ENCODE assay signal across 1 cellular context in the genomic region with DNA sequence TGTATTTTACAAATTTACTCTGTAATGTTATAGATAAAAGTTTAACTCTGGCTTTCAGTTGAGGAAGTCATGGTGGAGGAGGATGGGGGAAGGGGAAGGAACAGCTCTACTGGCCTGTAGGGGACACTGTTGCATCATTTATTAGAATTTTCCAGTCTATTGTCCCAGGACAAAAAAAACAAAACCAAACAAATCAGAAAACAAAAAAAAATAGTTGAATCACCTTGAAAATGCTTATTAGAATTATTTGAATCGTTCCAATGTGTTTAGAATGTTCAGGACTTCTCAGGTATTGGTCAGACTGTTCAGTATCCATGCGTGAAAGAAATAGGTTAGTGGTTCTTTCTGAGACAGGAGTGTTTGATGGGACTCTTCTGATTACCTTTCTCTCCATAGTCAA.
TF ChIP-seq lines count a peak whose summit lies in the region.

No MANE protein-coding gene starts in this region.

TF ChIP-seq in HepG2, 621 proteins besides CTCF, POLR2A, EP300 and RAD21 (continued from another document):
- TF ChIP-seq, protein P1, sequence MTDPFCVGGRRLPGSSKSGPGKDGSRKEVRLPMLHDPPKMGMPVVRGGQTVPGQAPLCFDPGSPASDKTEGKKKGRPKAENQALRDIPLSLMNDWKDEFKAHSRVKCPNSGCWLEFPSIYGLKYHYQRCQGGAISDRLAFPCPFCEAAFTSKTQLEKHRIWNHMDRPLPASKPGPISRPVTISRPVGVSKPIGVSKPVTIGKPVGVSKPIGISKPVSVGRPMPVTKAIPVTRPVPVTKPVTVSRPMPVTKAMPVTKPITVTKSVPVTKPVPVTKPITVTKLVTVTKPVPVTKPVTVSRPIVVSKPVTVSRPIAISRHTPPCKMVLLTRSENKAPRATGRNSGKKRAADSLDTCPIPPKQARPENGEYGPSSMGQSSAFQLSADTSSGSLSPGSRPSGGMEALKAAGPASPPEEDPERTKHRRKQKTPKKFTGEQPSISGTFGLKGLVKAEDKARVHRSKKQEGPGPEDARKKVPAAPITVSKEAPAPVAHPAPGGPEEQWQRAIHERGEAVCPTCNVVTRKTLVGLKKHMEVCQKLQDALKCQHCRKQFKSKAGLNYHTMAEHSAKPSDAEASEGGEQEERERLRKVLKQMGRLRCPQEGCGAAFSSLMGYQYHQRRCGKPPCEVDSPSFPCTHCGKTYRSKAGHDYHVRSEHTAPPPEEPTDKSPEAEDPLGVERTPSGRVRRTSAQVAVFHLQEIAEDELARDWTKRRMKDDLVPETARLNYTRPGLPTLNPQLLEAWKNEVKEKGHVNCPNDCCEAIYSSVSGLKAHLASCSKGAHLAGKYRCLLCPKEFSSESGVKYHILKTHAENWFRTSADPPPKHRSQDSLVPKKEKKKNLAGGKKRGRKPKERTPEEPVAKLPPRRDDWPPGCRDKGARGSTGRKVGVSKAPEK (CRISPR knock-in tag; IDR thresholded peaks at IDR 0.05; ENCODE audit: borderline replicate concordance): no peak
- TF ChIP-seq NFIC (IDR thresholded peaks at IDR 0.05; ENCODE audit: low read length) (no peak), MED13 (CRISPR knock-in tag; IDR thresholded peaks at IDR 0.05) (no peak), LCORL (IDR thresholded peaks at IDR 0.05) (no peak), LCORL (CRISPR knock-in tag; IDR thresholded peaks at IDR 0.05) (0 out of 2 replicates have a peak, but pooled peaks have one; percentile 29), NR2F1 (CRISPR knock-in tag; IDR thresholded peaks at IDR 0.05) (0 out of 4 replicates have a peak, but pooled peaks of 1 of the 2 experiments have one; percentile 19), ZNF441 (CRISPR knock-in tag; IDR thresholded peaks at IDR 0.05; ENCODE audit: borderline replicate concordance) (no peak), ZNF260 (CRISPR knock-in tag; IDR thresholded peaks at IDR 0.05; ENCODE audit: borderline replicate concordance, low read depth) (no peak), HNRNPK (IDR thresholded peaks at IDR 0.05; ENCODE audit: low read depth, low read length, poor library complexity, severe bottlenecking) (peak; percentile 16), POGZ (CRISPR knock-in tag; IDR thresholded peaks at IDR 0.05) (peak; percentile 72), ZMYM4 (CRISPR knock-in tag; IDR thresholded peaks at IDR 0.05) (peak; percentile 47; the same call in 1 of the 2 replicates), CEBPG (CRISPR knock-in tag; IDR thresholded peaks at IDR 0.05) (peak; percentile 10; the same call in 1 of the 2 replicates), MED1 (CRISPR knock-in tag; IDR thresholded peaks at IDR 0.05) (peak; percentile 38; the same call in 1 of the 2 replicates), ZSCAN29 (CRISPR knock-in tag; conservative IDR thresholded peaks at IDR 0.05) (no peak), BCL6 (CRISPR knock-in tag; IDR thresholded peaks at IDR 0.05) (peak; percentile 27; the same call in 1 of the 2 replicates), PRPF4 (IDR thresholded peaks at IDR 0.05; ENCODE audit: low read depth, low read length, poor library complexity, severe bottlenecking) (peak; percentile 26), SOX13 (IDR thresholded peaks at IDR 0.05) (no peak), SOX13 (CRISPR knock-in tag; conservative IDR thresholded peaks at IDR 0.05 in 1 of 2, IDR thresholded peaks at IDR 0.05 in 1 of 2) (peak in 1 of 2 experiments; percentile 64; a peak in 2 of 4 replicates), ATF7 (IDR thresholded peaks at IDR 0.05) (peak; percentile 56; the same call in 1 of the 2 replicates), ATF7 (CRISPR knock-in tag; IDR thresholded peaks at IDR 0.05) (no peak), MYNN (CRISPR knock-in tag; IDR thresholded peaks at IDR 0.05; ENCODE audit: low read depth) (no peak), TMF1 (CRISPR knock-in tag; IDR thresholded peaks at IDR 0.05; ENCODE audit: low read depth) (no peak), DNMT3B (CRISPR knock-in tag; conservative IDR thresholded peaks at IDR 0.05) (no peak), ZNF644 (CRISPR knock-in tag; IDR thresholded peaks at IDR 0.05; ENCODE audit: low read depth) (0 out of 2 replicates have a peak, but pooled peaks have one; percentile 41), HNRNPUL1 (IDR thresholded peaks at IDR 0.05; ENCODE audit: low read depth, low read length) (no peak), ZC3H13 (CRISPR knock-in tag; IDR thresholded peaks at IDR 0.05) (no peak), ZBTB7A (CRISPR knock-in tag; IDR thresholded peaks at IDR 0.05) (no peak), ZNF274 (CRISPR knock-in tag; IDR thresholded peaks at IDR 0.05) (no peak), NR2F2 (IDR thresholded peaks at IDR 0.05; ENCODE audit: borderline replicate concordance, low read depth) (no peak), ZNF652 (CRISPR knock-in tag; IDR thresholded peaks at IDR 0.05; ENCODE audit: borderline replicate concordance, low read depth) (peak; percentile 64), ZKSCAN5 (CRISPR knock-in tag; IDR thresholded peaks at IDR 0.05) (no peak), SMARCC2 (IDR thresholded peaks at IDR 0.05) (no peak), MEIS1 (CRISPR knock-in tag; IDR thresholded peaks at IDR 0.05; ENCODE audit: borderline replicate concordance) (no peak), ZNF83 (CRISPR knock-in tag; IDR thresholded peaks at IDR 0.05; ENCODE audit: borderline replicate concordance) (no peak), ZNF124 (CRISPR knock-in tag; IDR thresholded peaks at IDR 0.05) (no peak), CHD4 (IDR thresholded peaks at IDR 0.05; ENCODE audit: borderline replicate concordance, low read length) (peak; percentile 56; the same call in 1 of the 2 replicates), KLF6 (CRISPR knock-in tag; IDR thresholded peaks at IDR 0.05) (no peak), STAG1 (CRISPR knock-in tag; IDR thresholded peaks at IDR 0.05) (peak; percentile 95), SALL2 (CRISPR knock-in tag; IDR thresholded peaks at IDR 0.05) (no peak), ZFP36 (IDR thresholded peaks at IDR 0.05; ENCODE audit: borderline replicate concordance, low read depth, low read length, partially characterized antibody) (no peak), FOXA3 (CRISPR knock-in tag; IDR thresholded peaks at IDR 0.05) (peak; percentile 44; the same call in 1 of the 2 replicates), ELF3 (CRISPR knock-in tag; IDR thresholded peaks at IDR 0.05) (peak; percentile 59; the same call in 1 of the 2 replicates), KDM5A (IDR thresholded peaks at IDR 0.05; ENCODE audit: borderline replicate concordance, low read length) (peak; percentile 48; the same call in 1 of the 2 replicates), ZNF589 (CRISPR knock-in tag; conservative IDR thresholded peaks at IDR 0.05) (no peak), PRMT3 (CRISPR knock-in tag; IDR thresholded peaks at IDR 0.05; ENCODE audit: borderline replicate concordance, low read depth) (no peak)
- TF ChIP-seq, protein P2, sequence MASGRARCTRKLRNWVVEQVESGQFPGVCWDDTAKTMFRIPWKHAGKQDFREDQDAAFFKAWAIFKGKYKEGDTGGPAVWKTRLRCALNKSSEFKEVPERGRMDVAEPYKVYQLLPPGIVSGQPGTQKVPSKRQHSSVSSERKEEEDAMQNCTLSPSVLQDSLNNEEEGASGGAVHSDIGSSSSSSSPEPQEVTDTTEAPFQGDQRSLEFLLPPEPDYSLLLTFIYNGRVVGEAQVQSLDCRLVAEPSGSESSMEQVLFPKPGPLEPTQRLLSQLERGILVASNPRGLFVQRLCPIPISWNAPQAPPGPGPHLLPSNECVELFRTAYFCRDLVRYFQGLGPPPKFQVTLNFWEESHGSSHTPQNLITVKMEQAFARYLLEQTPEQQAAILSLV (CRISPR knock-in tag; IDR thresholded peaks at IDR 0.05; ENCODE audit: borderline replicate concordance): no peak
- TF ChIP-seq, protein P3, sequence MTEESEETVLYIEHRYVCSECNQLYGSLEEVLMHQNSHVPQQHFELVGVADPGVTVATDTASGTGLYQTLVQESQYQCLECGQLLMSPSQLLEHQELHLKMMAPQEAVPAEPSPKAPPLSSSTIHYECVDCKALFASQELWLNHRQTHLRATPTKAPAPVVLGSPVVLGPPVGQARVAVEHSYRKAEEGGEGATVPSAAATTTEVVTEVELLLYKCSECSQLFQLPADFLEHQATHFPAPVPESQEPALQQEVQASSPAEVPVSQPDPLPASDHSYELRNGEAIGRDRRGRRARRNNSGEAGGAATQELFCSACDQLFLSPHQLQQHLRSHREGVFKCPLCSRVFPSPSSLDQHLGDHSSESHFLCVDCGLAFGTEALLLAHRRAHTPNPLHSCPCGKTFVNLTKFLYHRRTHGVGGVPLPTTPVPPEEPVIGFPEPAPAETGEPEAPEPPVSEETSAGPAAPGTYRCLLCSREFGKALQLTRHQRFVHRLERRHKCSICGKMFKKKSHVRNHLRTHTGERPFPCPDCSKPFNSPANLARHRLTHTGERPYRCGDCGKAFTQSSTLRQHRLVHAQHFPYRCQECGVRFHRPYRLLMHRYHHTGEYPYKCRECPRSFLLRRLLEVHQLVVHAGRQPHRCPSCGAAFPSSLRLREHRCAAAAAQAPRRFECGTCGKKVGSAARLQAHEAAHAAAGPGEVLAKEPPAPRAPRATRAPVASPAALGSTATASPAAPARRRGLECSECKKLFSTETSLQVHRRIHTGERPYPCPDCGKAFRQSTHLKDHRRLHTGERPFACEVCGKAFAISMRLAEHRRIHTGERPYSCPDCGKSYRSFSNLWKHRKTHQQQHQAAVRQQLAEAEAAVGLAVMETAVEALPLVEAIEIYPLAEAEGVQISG (CRISPR knock-in tag; IDR thresholded peaks at IDR 0.05): no peak
- TF ChIP-seq, protein P4, sequence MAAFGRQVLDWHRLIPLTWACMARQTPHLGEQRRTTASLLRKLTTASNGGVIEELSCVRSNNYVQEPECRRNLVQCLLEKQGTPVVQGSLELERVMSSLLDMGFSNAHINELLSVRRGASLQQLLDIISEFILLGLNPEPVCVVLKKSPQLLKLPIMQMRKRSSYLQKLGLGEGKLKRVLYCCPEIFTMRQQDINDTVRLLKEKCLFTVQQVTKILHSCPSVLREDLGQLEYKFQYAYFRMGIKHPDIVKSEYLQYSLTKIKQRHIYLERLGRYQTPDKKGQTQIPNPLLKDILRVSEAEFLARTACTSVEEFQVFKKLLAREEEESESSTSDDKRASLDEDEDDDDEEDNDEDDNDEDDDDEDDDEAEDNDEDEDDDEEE (CRISPR knock-in tag; IDR thresholded peaks at IDR 0.05): no peak
- TF ChIP-seq, protein P5, sequence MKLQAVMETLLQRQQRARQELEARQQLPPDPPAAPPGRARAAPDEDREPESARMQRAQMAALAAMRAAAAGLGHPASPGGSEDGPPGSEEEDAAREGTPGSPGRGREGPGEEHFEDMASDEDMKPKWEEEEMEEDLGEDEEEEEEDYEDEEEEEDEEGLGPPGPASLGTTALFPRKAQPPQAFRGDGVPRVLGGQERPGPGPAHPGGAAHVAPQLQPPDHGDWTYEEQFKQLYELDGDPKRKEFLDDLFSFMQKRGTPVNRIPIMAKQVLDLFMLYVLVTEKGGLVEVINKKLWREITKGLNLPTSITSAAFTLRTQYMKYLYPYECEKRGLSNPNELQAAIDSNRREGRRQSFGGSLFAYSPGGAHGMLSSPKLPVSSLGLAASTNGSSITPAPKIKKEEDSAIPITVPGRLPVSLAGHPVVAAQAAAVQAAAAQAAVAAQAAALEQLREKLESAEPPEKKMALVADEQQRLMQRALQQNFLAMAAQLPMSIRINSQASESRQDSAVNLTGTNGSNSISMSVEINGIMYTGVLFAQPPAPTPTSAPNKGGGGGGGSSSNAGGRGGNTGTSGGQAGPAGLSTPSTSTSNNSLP (IDR thresholded peaks at IDR 0.05; ENCODE audit: low read depth, low read length): 0 out of 2 replicates have a peak, but pooled peaks have one; percentile 34
- TF ChIP-seq, protein P6, sequence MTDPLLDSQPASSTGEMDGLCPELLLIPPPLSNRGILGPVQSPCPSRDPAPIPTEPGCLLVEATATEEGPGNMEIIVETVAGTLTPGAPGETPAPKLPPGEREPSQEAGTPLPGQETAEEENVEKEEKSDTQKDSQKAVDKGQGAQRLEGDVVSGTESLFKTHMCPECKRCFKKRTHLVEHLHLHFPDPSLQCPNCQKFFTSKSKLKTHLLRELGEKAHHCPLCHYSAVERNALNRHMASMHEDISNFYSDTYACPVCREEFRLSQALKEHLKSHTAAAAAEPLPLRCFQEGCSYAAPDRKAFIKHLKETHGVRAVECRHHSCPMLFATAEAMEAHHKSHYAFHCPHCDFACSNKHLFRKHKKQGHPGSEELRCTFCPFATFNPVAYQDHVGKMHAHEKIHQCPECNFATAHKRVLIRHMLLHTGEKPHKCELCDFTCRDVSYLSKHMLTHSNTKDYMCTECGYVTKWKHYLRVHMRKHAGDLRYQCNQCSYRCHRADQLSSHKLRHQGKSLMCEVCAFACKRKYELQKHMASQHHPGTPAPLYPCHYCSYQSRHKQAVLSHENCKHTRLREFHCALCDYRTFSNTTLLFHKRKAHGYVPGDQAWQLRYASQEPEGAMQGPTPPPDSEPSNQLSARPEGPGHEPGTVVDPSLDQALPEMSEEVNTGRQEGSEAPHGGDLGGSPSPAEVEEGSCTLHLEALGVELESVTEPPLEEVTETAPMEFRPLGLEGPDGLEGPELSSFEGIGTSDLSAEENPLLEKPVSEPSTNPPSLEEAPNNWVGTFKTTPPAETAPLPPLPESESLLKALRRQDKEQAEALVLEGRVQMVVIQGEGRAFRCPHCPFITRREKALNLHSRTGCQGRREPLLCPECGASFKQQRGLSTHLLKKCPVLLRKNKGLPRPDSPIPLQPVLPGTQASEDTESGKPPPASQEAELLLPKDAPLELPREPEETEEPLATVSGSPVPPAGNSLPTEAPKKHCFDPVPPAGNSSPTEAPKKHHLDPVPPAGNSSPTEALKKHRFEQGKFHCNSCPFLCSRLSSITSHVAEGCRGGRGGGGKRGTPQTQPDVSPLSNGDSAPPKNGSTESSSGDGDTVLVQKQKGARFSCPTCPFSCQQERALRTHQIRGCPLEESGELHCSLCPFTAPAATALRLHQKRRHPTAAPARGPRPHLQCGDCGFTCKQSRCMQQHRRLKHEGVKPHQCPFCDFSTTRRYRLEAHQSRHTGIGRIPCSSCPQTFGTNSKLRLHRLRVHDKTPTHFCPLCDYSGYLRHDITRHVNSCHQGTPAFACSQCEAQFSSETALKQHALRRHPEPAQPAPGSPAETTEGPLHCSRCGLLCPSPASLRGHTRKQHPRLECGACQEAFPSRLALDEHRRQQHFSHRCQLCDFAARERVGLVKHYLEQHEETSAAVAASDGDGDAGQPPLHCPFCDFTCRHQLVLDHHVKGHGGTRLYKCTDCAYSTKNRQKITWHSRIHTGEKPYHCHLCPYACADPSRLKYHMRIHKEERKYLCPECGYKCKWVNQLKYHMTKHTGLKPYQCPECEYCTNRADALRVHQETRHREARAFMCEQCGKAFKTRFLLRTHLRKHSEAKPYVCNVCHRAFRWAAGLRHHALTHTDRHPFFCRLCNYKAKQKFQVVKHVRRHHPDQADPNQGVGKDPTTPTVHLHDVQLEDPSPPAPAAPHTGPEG (CRISPR knock-in tag; IDR thresholded peaks at IDR 0.05): no peak
- TF ChIP-seq, protein P7, sequence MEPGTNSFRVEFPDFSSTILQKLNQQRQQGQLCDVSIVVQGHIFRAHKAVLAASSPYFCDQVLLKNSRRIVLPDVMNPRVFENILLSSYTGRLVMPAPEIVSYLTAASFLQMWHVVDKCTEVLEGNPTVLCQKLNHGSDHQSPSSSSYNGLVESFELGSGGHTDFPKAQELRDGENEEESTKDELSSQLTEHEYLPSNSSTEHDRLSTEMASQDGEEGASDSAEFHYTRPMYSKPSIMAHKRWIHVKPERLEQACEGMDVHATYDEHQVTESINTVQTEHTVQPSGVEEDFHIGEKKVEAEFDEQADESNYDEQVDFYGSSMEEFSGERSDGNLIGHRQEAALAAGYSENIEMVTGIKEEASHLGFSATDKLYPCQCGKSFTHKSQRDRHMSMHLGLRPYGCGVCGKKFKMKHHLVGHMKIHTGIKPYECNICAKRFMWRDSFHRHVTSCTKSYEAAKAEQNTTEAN (CRISPR knock-in tag; conservative IDR thresholded peaks at IDR 0.05): no peak
- TF ChIP-seq, protein P8, sequence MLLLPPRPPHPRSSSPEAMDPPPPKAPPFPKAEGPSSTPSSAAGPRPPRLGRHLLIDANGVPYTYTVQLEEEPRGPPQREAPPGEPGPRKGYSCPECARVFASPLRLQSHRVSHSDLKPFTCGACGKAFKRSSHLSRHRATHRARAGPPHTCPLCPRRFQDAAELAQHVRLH (CRISPR knock-in tag; IDR thresholded peaks at IDR 0.05; ENCODE audit: borderline replicate concordance, low read depth): no peak
